Comparison of ENCODE assay signal across 8 cellular contexts in the genomic region with DNA sequence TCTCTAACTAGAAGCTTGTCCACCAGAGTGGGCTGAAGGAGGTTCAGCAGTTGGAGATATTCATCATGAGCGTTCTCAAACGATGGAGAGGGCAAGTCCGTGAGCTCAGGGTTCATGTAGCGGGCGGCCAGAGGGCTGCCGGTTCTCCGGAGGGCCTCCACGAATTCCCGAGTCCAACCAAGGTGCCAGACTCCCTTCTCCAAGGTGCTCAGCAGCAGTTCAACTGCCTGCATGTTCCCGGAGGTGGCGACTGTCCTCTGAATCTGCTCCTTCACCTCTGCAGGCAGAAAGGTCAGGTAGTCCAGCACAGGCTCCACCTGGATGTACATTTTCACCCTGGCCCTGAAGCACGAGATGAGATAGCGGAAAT. TPM values are rescaled to one million over a fixed set of nuclear protein-coding genes. Genes with fewer than 3 reads are reported as not detected.
A peak's percentile ranks its signal among the peaks of the same experiment; 100 is the strongest.
DNase-seq lines count a peak whose midpoint lies in the region; ATAC-seq and TF ChIP-seq lines count a peak whose summit lies in the region.

No MANE protein-coding gene starts in this region.

- no peak for TF ChIP-seq CTCF in DND-41 (IDR thresholded peaks at IDR 0.05; ENCODE audit: borderline replicate concordance, extremely low read depth, low read length, poor library complexity, severe bottlenecking)
- no peak for TF ChIP-seq CTCF in esophagus squamous epithelium (IDR thresholded peaks at IDR 0.05)
- no peak for TF ChIP-seq CTCF in neural progenitor cell (IDR thresholded peaks at IDR 0.05)

- peak overlapping the region; percentile 84 for H3K27ac ChIP-seq in DND-41 (ENCODE audit: low read length)
- peak overlapping the region; percentile 93 to 99 (median 96) for H3K27ac ChIP-seq in esophagus squamous epithelium
- H3K27ac ChIP-seq in neural progenitor cell, result no peak overlapping the region

- H3K36me3 ChIP-seq in DND-41 (ENCODE audit: insufficient read depth, low read length) (no peaks in the 10 kb centered on the region; the same call in 1 of the 2 replicates), esophagus squamous epithelium (no peaks in the 10 kb centered on the region), neural progenitor cell (no peaks in the 10 kb centered on the region)

- peak; percentile 13; the same call in 2 of the 3 replicates for ATAC-seq in DND-41 (ENCODE audit: insufficient read depth, low read depth)
- peak; percentile 5 for ATAC-seq in GM21529 (IDR thresholded peaks at IDR 0.05; ENCODE audit: unreplicated experiment)
- ATAC-seq in activated CD8-positive, alpha-beta memory T cell treated with anti-CD3 and anti-CD28 coated beads, Interleukin-2, amount 10 ng/mL, durations not matched to agents 7 days and 5 days, result peak; percentile 22

- in situ Hi-C loops in KBM-7 (cut with MboI; ENCODE audit: low pct_unique_long_range_greater_than_20kb, low sequenced_read_pairs), result no loop called here

- H3K27ac Mint-ChIP-seq in activated CD8-positive, alpha-beta memory T cell treated with anti-CD3 and anti-CD28 coated beads, Interleukin-2, amount 10 ng/mL, durations not matched to agents 7 days and 5 days, result peak overlapping the region; percentile 99
- H3K27ac Mint-ChIP-seq in neural progenitor cell, result no peak overlapping the region

- H3K4me1 ChIP-seq in DND-41 (ENCODE audit: insufficient read depth, low read length) (peaks cover 42% of the 10 kb centered on the region), esophagus squamous epithelium (peaks cover 15 to 66% (median 20%) of the 10 kb centered on the region in 3 donors), neural progenitor cell (no peaks in the 10 kb centered on the region)

- no peaks in the 10 kb centered on the region for H3K27me3 ChIP-seq in DND-41 (ENCODE audit: insufficient read depth, low read length, poor library complexity)
- H3K27me3 ChIP-seq in esophagus squamous epithelium, result no peaks in the 10 kb centered on the region
- H3K27me3 ChIP-seq in neural progenitor cell, result peaks cover 38% of the 10 kb centered on the region

- WGBS in esophagus squamous epithelium, 2 donors, result 0% methylated on average over 3 to 7 of the region's 13 CpGs

- TF ChIP-seq POLR2A in esophagus squamous epithelium (IDR thresholded peaks at IDR 0.05), result no peak

- H4K20me1 ChIP-seq in DND-41 (ENCODE audit: insufficient read depth, low read length), result no peaks in the 10 kb centered on the region
- H4K20me1 ChIP-seq in neural progenitor cell (ENCODE audit: low read depth), result no peaks in the 10 kb centered on the region

- H3K4me2 ChIP-seq in DND-41 (ENCODE audit: insufficient read depth, low read length) (peak overlapping the region; percentile 94), neural progenitor cell (peak overlapping the region; percentile 77)

- no peaks in the 10 kb centered on the region for H3F3A ChIP-seq in neural progenitor cell (ENCODE audit: low read depth)

- H3K4me3 Mint-ChIP-seq in activated CD8-positive, alpha-beta memory T cell treated with anti-CD3 and anti-CD28 coated beads, Interleukin-2, amount 10 ng/mL, durations not matched to agents 7 days and 5 days, result peak overlapping the region; percentile 93
- H3K4me3 Mint-ChIP-seq in neural progenitor cell, result peak overlapping the region; percentile 89

- peak; percentile 33 for DNase-seq in DND-41
- DNase-seq in KBM-7, result peak; percentile 60
- DNase-seq in activated CD8-positive, alpha-beta memory T cell treated with anti-CD3 and anti-CD28 coated beads, Interleukin-2, amount 10 ng/mL, durations not matched to agents 7 days and 5 days, result peak; percentile 52
- no peak for DNase-seq in esophagus squamous epithelium (lab: John Stamatoyannopoulos, UW)
- no peak for DNase-seq in neural progenitor cell (ENCODE audit: low spot score)
- no peak for DNase-seq in NCI-H187 treated with DMSO at 0.1 percent for 48 hours (lab: John Stamatoyannopoulos, UW)
- DNase-seq in DMS114 treated with DMSO at 0.1 percent for 48 hours (lab: John Stamatoyannopoulos, UW; ENCODE audit: unreplicated experiment), result no peak

- H3K9ac ChIP-seq in DND-41 (ENCODE audit: low read depth, low read length) (peak overlapping the region; percentile 75), neural progenitor cell (no peak overlapping the region)

- H3K27me3 Mint-ChIP-seq in activated CD8-positive, alpha-beta memory T cell treated with anti-CD3 and anti-CD28 coated beads, Interleukin-2, amount 10 ng/mL, durations not matched to agents 7 days and 5 days, result no peaks in the 10 kb centered on the region
- H3K27me3 Mint-ChIP-seq in neural progenitor cell (ENCODE audit: insufficient read depth, low read depth), result no peaks in the 10 kb centered on the region

- H3K4me1 Mint-ChIP-seq in activated CD8-positive, alpha-beta memory T cell treated with anti-CD3 and anti-CD28 coated beads, Interleukin-2, amount 10 ng/mL, durations not matched to agents 7 days and 5 days, result peaks cover 53% of the 10 kb centered on the region
- peaks cover 5% of the 10 kb centered on the region for H3K4me1 Mint-ChIP-seq in neural progenitor cell

- peaks cover 44% of the 10 kb centered on the region for H3K36me3 Mint-ChIP-seq in activated CD8-positive, alpha-beta memory T cell treated with anti-CD3 and anti-CD28 coated beads, Interleukin-2, amount 10 ng/mL, durations not matched to agents 7 days and 5 days
- no peaks in the 10 kb centered on the region for H3K36me3 Mint-ChIP-seq in neural progenitor cell

- peaks cover 10% of the 10 kb centered on the region for H3K79me2 ChIP-seq in DND-41 (ENCODE audit: insufficient read depth, low read length)
- H3K79me2 ChIP-seq in neural progenitor cell (ENCODE audit: low read depth), result no peaks in the 10 kb centered on the region

- H3K9me3 ChIP-seq in DND-41 (ENCODE audit: insufficient read depth, low read length, severe bottlenecking) (no peaks in the 10 kb centered on the region), esophagus squamous epithelium (no peaks in the 10 kb centered on the region), neural progenitor cell (ENCODE audit: low read depth) (no peaks in the 10 kb centered on the region)

- intact Hi-C loops in esophagus squamous epithelium (cut with DNase I), result no loop called here

- H3K9me3 Mint-ChIP-seq in activated CD8-positive, alpha-beta memory T cell treated with anti-CD3 and anti-CD28 coated beads, Interleukin-2, amount 10 ng/mL, durations not matched to agents 7 days and 5 days (ENCODE audit: low read depth), result no peaks in the 10 kb centered on the region
- peaks cover 3% of the 10 kb centered on the region for H3K9me3 Mint-ChIP-seq in neural progenitor cell

- H3K4me3 ChIP-seq in DND-41 (ENCODE audit: low read depth in 1 of 2, low read length in 2 of 2) (peak overlapping the region; percentile 59 to 89), esophagus squamous epithelium (peak overlapping the region; percentile 81 to 99 (median 88)), neural progenitor cell (peak overlapping the region; percentile 67)

- H2AFZ ChIP-seq in DND-41 (ENCODE audit: low read depth, low read length) (peak overlapping the region; percentile 93), neural progenitor cell (replicated peaks) (peak overlapping the region; percentile 94)

- CTCF ChIA-PET in activated CD8-positive, alpha-beta memory T cell treated with anti-CD3 and anti-CD28 coated beads, Interleukin-2, amount 10 ng/mL, durations not matched to agents 7 days and 5 days (lab: Charles Lee), result interaction anchor here (0.6 to 2.9 kb wide), 10 partner anchors 9 to 371 kb away, joined by 3 to 10 read pairs (median 6); no protein-coding TSS in a partner anchor

RNA-seq across cellular contexts. Expression of gene IFIH1, which starts 0.6 kb away (rescaled TPM):
- 10 to 100 TPM; 66.8 to 90.0 TPM for total RNA-seq in activated CD8-positive, alpha-beta memory T cell treated with anti-CD3 and anti-CD28 coated beads, Interleukin-2, amount 10 ng/mL, durations not matched to agents 7 days and 5 days
- total RNA-seq in esophagus squamous epithelium (10 to 100 TPM in 2 of 4 donors, 1 to 10 TPM in 2; 8.2 to 17.4 (median 10.8) TPM), neural progenitor cell (ENCODE audit: low replicate concordance) (0.09 and 0.79 TPM in 2 replicates)

RNA-seq across cellular contexts. Expression of gene GCA, which starts 26.0 kb away (rescaled TPM):
- total RNA-seq in activated CD8-positive, alpha-beta memory T cell treated with anti-CD3 and anti-CD28 coated beads, Interleukin-2, amount 10 ng/mL, durations not matched to agents 7 days and 5 days, result 10 to 100 TPM; 16.1 to 17.2 TPM
- total RNA-seq in esophagus squamous epithelium (10 to 100 TPM in 2 of 4 donors, 1 to 10 TPM in 2; 5.5 to 19.3 (median 13.0) TPM), neural progenitor cell (ENCODE audit: low replicate concordance) (63.2 and 64.8 TPM in 2 replicates)

Comparison
In these comparisons a context has a peak if more than half of its experiments do, and no peak if none do; other contexts are left out.
1. DNase-seq: peak in DND-41 (single experiment), KBM-7 (single experiment) and activated CD8-positive, alpha-beta memory T cell treated with anti-CD3 and anti-CD28 coated beads, Interleukin-2, amount 10 ng/mL, durations not matched to agents 7 days and 5 days (single experiment); none in esophagus squamous epithelium (single experiment), neural progenitor cell (single experiment), NCI-H187 treated with DMSO at 0.1 percent for 48 hours (single experiment) and DMS114 treated with DMSO at 0.1 percent for 48 hours (single experiment).
2. Peak in every context shown above with its lines, with median percentiles within 50 percentile points of each other: ATAC-seq and H3K4me3 ChIP-seq.